In genomic region chr17:8161289-8162231, GRCh38 we compare ENCODE assay signal across 2 cellular contexts.
TF ChIP-seq lines count a peak whose summit lies in the region.

No MANE protein-coding gene starts in this region.

TF ChIP-seq in GM23338, 12 proteins besides CTCF, POLR2A, EP300 and RAD21:
- TF ChIP-seq, protein P1, sequence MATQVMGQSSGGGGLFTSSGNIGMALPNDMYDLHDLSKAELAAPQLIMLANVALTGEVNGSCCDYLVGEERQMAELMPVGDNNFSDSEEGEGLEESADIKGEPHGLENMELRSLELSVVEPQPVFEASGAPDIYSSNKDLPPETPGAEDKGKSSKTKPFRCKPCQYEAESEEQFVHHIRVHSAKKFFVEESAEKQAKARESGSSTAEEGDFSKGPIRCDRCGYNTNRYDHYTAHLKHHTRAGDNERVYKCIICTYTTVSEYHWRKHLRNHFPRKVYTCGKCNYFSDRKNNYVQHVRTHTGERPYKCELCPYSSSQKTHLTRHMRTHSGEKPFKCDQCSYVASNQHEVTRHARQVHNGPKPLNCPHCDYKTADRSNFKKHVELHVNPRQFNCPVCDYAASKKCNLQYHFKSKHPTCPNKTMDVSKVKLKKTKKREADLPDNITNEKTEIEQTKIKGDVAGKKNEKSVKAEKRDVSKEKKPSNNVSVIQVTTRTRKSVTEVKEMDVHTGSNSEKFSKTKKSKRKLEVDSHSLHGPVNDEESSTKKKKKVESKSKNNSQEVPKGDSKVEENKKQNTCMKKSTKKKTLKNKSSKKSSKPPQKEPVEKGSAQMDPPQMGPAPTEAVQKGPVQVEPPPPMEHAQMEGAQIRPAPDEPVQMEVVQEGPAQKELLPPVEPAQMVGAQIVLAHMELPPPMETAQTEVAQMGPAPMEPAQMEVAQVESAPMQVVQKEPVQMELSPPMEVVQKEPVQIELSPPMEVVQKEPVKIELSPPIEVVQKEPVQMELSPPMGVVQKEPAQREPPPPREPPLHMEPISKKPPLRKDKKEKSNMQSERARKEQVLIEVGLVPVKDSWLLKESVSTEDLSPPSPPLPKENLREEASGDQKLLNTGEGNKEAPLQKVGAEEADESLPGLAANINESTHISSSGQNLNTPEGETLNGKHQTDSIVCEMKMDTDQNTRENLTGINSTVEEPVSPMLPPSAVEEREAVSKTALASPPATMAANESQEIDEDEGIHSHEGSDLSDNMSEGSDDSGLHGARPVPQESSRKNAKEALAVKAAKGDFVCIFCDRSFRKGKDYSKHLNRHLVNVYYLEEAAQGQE (IDR thresholded peaks at IDR 0.05; ENCODE audit: unreplicated experiment): no peak
- no peak for TF ChIP-seq POLR2AphosphoS5 (IDR thresholded peaks at IDR 0.05; ENCODE audit: low read depth)
- no peak for TF ChIP-seq STAT1 (IDR thresholded peaks at IDR 0.05; ENCODE audit: unreplicated experiment)
- TF ChIP-seq EZH2phosphoT487 (IDR thresholded peaks at IDR 0.05; ENCODE audit: unreplicated experiment): no peak
- TF ChIP-seq, protein P2, sequence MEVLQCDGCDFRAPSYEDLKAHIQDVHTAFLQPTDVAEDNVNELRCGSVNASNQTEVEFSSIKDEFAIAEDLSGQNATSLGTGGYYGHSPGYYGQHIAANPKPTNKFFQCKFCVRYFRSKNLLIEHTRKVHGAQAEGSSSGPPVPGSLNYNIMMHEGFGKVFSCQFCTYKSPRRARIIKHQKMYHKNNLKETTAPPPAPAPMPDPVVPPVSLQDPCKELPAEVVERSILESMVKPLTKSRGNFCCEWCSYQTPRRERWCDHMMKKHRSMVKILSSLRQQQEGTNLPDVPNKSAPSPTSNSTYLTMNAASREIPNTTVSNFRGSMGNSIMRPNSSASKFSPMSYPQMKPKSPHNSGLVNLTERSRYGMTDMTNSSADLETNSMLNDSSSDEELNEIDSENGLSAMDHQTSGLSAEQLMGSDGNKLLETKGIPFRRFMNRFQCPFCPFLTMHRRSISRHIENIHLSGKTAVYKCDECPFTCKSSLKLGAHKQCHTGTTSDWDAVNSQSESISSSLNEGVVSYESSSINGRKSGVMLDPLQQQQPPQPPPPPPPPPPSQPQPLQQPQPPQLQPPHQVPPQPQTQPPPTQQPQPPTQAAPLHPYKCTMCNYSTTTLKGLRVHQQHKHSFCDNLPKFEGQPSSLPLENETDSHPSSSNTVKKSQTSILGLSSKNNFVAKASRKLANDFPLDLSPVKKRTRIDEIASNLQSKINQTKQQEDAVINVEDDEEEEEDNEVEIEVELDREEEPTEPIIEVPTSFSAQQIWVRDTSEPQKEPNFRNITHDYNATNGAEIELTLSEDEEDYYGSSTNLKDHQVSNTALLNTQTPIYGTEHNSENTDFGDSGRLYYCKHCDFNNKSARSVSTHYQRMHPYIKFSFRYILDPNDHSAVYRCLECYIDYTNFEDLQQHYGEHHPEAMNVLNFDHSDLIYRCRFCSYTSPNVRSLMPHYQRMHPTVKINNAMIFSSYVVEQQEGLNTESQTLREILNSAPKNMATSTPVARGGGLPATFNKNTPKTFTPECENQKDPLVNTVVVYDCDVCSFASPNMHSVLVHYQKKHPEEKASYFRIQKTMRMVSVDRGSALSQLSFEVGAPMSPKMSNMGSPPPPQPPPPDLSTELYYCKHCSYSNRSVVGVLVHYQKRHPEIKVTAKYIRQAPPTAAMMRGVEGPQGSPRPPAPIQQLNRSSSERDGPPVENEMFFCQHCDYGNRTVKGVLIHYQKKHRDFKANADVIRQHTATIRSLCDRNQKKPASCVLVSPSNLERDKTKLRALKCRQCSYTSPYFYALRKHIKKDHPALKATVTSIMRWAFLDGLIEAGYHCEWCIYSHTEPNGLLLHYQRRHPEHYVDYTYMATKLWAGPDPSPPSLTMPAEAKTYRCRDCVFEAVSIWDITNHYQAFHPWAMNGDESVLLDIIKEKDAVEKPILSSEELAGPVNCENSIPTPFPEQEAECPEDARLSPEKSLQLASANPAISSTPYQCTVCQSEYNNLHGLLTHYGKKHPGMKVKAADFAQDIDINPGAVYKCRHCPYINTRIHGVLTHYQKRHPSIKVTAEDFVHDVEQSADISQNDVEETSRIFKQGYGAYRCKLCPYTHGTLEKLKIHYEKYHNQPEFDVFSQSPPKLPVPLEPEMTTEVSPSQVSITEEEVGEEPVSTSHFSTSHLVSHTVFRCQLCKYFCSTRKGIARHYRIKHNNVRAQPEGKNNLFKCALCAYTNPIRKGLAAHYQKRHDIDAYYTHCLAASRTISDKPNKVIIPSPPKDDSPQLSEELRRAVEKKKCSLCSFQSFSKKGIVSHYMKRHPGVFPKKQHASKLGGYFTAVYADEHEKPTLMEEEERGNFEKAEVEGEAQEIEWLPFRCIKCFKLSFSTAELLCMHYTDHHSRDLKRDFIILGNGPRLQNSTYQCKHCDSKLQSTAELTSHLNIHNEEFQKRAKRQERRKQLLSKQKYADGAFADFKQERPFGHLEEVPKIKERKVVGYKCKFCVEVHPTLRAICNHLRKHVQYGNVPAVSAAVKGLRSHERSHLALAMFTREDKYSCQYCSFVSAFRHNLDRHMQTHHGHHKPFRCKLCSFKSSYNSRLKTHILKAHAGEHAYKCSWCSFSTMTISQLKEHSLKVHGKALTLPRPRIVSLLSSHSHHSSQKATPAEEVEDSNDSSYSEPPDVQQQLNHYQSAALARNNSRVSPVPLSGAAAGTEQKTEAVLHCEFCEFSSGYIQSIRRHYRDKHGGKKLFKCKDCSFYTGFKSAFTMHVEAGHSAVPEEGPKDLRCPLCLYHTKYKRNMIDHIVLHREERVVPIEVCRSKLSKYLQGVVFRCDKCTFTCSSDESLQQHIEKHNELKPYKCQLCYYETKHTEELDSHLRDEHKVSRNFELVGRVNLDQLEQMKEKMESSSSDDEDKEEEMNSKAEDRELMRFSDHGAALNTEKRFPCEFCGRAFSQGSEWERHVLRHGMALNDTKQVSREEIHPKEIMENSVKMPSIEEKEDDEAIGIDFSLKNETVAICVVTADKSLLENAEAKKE (CRISPR knock-in tag; IDR thresholded peaks at IDR 0.05): no peak
- no peak for TF ChIP-seq JUNB (IDR thresholded peaks at IDR 0.05; ENCODE audit: unreplicated experiment)

TF ChIP-seq in K562, 482 proteins besides CTCF, POLR2A, EP300 and RAD21 (continues in another document):
- TF ChIP-seq HSF4 (CRISPR knock-in tag; IDR thresholded peaks at IDR 0.05; ENCODE audit: borderline replicate concordance) (no peak), UBTF (IDR thresholded peaks at IDR 0.05; ENCODE audit: borderline replicate concordance in 1 of 2, low read depth in 2 of 2, low read length in 2 of 2) (no peak), NFYB (IDR thresholded peaks at IDR 0.05; ENCODE audit: extremely low read depth, insufficient read length) (no peak), SMARCE1 (IDR thresholded peaks at IDR 0.05) (no peak), RERE (CRISPR knock-in tag; IDR thresholded peaks at IDR 0.05; ENCODE audit: borderline replicate concordance) (no peak)
- TF ChIP-seq, protein P3, sequence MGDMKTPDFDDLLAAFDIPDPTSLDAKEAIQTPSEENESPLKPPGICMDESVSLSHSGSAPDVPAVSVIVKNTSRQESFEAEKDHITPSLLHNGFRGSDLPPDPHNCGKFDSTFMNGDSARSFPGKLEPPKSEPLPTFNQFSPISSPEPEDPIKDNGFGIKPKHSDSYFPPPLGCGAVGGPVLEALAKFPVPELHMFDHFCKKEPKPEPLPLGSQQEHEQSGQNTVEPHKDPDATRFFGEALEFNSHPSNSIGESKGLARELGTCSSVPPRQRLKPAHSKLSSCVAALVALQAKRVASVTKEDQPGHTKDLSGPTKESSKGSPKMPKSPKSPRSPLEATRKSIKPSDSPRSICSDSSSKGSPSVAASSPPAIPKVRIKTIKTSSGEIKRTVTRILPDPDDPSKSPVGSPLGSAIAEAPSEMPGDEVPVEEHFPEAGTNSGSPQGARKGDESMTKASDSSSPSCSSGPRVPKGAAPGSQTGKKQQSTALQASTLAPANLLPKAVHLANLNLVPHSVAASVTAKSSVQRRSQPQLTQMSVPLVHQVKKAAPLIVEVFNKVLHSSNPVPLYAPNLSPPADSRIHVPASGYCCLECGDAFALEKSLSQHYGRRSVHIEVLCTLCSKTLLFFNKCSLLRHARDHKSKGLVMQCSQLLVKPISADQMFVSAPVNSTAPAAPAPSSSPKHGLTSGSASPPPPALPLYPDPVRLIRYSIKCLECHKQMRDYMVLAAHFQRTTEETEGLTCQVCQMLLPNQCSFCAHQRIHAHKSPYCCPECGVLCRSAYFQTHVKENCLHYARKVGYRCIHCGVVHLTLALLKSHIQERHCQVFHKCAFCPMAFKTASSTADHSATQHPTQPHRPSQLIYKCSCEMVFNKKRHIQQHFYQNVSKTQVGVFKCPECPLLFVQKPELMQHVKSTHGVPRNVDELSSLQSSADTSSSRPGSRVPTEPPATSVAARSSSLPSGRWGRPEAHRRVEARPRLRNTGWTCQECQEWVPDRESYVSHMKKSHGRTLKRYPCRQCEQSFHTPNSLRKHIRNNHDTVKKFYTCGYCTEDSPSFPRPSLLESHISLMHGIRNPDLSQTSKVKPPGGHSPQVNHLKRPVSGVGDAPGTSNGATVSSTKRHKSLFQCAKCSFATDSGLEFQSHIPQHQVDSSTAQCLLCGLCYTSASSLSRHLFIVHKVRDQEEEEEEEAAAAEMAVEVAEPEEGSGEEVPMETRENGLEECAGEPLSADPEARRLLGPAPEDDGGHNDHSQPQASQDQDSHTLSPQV (IDR thresholded peaks at IDR 0.05): no peak
- TF ChIP-seq, protein P4, sequence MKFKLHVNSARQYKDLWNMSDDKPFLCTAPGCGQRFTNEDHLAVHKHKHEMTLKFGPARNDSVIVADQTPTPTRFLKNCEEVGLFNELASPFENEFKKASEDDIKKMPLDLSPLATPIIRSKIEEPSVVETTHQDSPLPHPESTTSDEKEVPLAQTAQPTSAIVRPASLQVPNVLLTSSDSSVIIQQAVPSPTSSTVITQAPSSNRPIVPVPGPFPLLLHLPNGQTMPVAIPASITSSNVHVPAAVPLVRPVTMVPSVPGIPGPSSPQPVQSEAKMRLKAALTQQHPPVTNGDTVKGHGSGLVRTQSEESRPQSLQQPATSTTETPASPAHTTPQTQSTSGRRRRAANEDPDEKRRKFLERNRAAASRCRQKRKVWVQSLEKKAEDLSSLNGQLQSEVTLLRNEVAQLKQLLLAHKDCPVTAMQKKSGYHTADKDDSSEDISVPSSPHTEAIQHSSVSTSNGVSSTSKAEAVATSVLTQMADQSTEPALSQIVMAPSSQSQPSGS (CRISPR knock-in tag; IDR thresholded peaks at IDR 0.05): no peak
- TF ChIP-seq, protein P5, sequence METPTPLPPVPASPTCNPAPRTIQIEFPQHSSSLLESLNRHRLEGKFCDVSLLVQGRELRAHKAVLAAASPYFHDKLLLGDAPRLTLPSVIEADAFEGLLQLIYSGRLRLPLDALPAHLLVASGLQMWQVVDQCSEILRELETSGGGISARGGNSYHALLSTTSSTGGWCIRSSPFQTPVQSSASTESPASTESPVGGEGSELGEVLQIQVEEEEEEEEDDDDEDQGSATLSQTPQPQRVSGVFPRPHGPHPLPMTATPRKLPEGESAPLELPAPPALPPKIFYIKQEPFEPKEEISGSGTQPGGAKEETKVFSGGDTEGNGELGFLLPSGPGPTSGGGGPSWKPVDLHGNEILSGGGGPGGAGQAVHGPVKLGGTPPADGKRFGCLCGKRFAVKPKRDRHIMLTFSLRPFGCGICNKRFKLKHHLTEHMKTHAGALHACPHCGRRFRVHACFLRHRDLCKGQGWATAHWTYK (CRISPR knock-in tag; IDR thresholded peaks at IDR 0.05): no peak
